ENCODE assay signal across 4 cellular contexts in the genomic region with DNA sequence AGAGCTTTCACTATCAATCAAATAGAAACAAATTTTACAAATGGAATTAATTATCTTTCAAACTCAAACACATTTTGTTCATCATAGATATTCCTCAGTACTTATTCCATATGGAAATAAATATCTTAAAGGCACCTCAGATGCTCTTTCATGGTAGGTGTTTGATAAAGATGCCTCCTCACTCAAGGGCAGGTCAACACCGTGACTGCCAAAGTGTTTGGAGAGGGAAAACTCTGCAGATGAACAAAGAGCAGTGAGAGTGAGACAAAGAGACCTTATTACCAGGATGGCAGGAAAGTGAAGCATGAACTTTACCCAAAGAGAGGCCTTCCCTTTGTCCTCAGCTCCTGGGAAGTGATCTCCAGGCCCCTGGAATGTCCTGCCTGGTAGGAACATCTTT. TPM values are rescaled to one million over a fixed set of nuclear protein-coding genes. Genes with fewer than 3 reads are reported as not detected.
"Had no signal": no experiment of that assay in that cellular context is flagged by ENCODE, and none has a peak within 500 bp of the region (broad histone marks: within the 10 kb centered on the region; RNA-seq: fewer than 3 reads in every experiment).

No MANE protein-coding gene starts in this region.

RNA-seq across cellular contexts. Expression of a gene that starts 11.0 kb away (rescaled TPM):
- polyA plus RNA-seq: neural cell had no signal

RNA-seq across cellular contexts. Expression of a gene that starts 24.6 kb away (rescaled TPM):
- polyA plus RNA-seq: neural cell had no signal

RNA-seq across cellular contexts. Expression of a gene that starts 26.8 kb away (rescaled TPM):
- total RNA-seq: mononuclear cell, progenitor cell of endocrine pancreas had no signal
- polyA plus RNA-seq: mammary epithelial cell, neural cell had no signal
